Comparison of ENCODE assay signal across 8 cellular contexts in genomic region chr5:14992757-14993725, GRCh38.
DNase-seq lines count a peak whose midpoint lies in the region; ATAC-seq and TF ChIP-seq lines count a peak whose summit lies in the region.
"Not testable (repeated sequence)": the region's sequence is repeated elsewhere in the genome, so short reads cannot be mapped to it uniquely, and the experiment has no call there.

No MANE protein-coding gene starts in this region.

- not testable (repeated sequence) for H3K9me3 ChIP-seq in vagina

- not testable (repeated sequence) for TF ChIP-seq POLR2A in vagina (IDR thresholded peaks at IDR 0.05)

- not testable (repeated sequence) for H3K27ac ChIP-seq in vagina

- intact Hi-C loops in activated T-helper 1 cell treated with anti-CD3 and anti-CD28 coated beads, Interleukin-12 subunit alpha, Interleukin-12 subunit beta, Interleukin-2, Interleukin-4 antibody, amounts not matched to agents 30 ng/mL and 10 ng/mL and 1 ng/mL, durations not matched to agents 14 hours and 24 hours and 36 hours (cut with micrococcal nuclease), result loop anchor here (1.0 to 2.0 kb wide), 5 partner anchors 8 to 286 kb away; partner anchors contain the start of gene ANKH
- intact Hi-C loops in vagina (cut with DNase I), result not testable (repeated sequence)

- H3K27me3 Mint-ChIP-seq in activated T-helper 1 cell treated with anti-CD3 and anti-CD28 coated beads, Interleukin-12 subunit alpha, Interleukin-12 subunit beta, Interleukin-2, Interleukin-4 antibody, amounts not matched to agents 30 ng/mL and 10 ng/mL and 1 ng/mL, durations not matched to agents 14 hours and 24 hours and 36 hours (ENCODE audit: insufficient read depth), result not testable (repeated sequence)

- H3K4me3 Mint-ChIP-seq in activated T-helper 1 cell treated with anti-CD3 and anti-CD28 coated beads, Interleukin-12 subunit alpha, Interleukin-12 subunit beta, Interleukin-2, Interleukin-4 antibody, amounts not matched to agents 30 ng/mL and 10 ng/mL and 1 ng/mL, durations not matched to agents 14 hours and 24 hours and 36 hours, result peak overlapping the region; percentile 91

- H3K36me3 ChIP-seq in vagina, result not testable (repeated sequence)

- H3K36me3 Mint-ChIP-seq in activated T-helper 1 cell treated with anti-CD3 and anti-CD28 coated beads, Interleukin-12 subunit alpha, Interleukin-12 subunit beta, Interleukin-2, Interleukin-4 antibody, amounts not matched to agents 30 ng/mL and 10 ng/mL and 1 ng/mL, durations not matched to agents 14 hours and 24 hours and 36 hours (ENCODE audit: low read depth), result not testable (repeated sequence)

- peaks cover 17% of the 10 kb centered on the region for H3K4me1 Mint-ChIP-seq in activated T-helper 1 cell treated with anti-CD3 and anti-CD28 coated beads, Interleukin-12 subunit alpha, Interleukin-12 subunit beta, Interleukin-2, Interleukin-4 antibody, amounts not matched to agents 30 ng/mL and 10 ng/mL and 1 ng/mL, durations not matched to agents 14 hours and 24 hours and 36 hours (ENCODE audit: low read depth)

- H3K27ac Mint-ChIP-seq in activated T-helper 1 cell treated with anti-CD3 and anti-CD28 coated beads, Interleukin-12 subunit alpha, Interleukin-12 subunit beta, Interleukin-2, Interleukin-4 antibody, amounts not matched to agents 30 ng/mL and 10 ng/mL and 1 ng/mL, durations not matched to agents 14 hours and 24 hours and 36 hours, result peak overlapping the region; percentile 83

- H3K4me1 ChIP-seq in vagina, result not testable (repeated sequence)

- H3K4me3 ChIP-seq in fibroblast of the aortic adventitia (ENCODE audit: low read depth, low read length) (peak overlapping the region; percentile 31), vagina (peak overlapping the region; percentile 13 to 19)

- not testable (repeated sequence) for H3K27me3 ChIP-seq in vagina

- not testable (repeated sequence) for H3K9me3 Mint-ChIP-seq in activated T-helper 1 cell treated with anti-CD3 and anti-CD28 coated beads, Interleukin-12 subunit alpha, Interleukin-12 subunit beta, Interleukin-2, Interleukin-4 antibody, amounts not matched to agents 30 ng/mL and 10 ng/mL and 1 ng/mL, durations not matched to agents 14 hours and 24 hours and 36 hours

- DNase-seq in T-helper 2 cell (peak in 3 of 5 experiments; percentile 49 to 90 (median 74)), fibroblast of the aortic adventitia (ENCODE audit: low read depth) (peak; percentile 5)
- peak; percentile 47 for DNase-seq in activated T-helper 1 cell treated with anti-CD3 and anti-CD28 coated beads, Interleukin-12 subunit alpha, Interleukin-12 subunit beta, Interleukin-2, Interleukin-4 antibody, amounts not matched to agents 30 ng/mL and 10 ng/mL and 1 ng/mL, durations not matched to agents 14 hours and 24 hours and 36 hours (ENCODE audit: low spot score)
- peak; percentile 65 for DNase-seq in stimulated activated CD4-positive, alpha-beta T cell treated with anti-CD3 and anti-CD28 coated beads, Interleukin-1b, Interleukin-23, amount 100 ng/mL, for 48 hours
- DNase-seq in vagina (ENCODE audit: extremely low spot score in 2 of 2), result not testable (repeated sequence)

- ATAC-seq in GM18861 (IDR thresholded peaks at IDR 0.05; ENCODE audit: unreplicated experiment) (peak; percentile 73), GM21737 (IDR thresholded peaks at IDR 0.05; ENCODE audit: unreplicated experiment) (peak; percentile 68), HG03196 (IDR thresholded peaks at IDR 0.05; ENCODE audit: unreplicated experiment) (peak; percentile 76)

- not testable (repeated sequence) for TF ChIP-seq CTCF in fibroblast of the aortic adventitia (IDR thresholded peaks at IDR 0.05; ENCODE audit: insufficient read depth, low read length); vagina (IDR thresholded peaks at IDR 0.05)
